14 cellular contexts compared by ENCODE assay signal in the genomic region with DNA sequence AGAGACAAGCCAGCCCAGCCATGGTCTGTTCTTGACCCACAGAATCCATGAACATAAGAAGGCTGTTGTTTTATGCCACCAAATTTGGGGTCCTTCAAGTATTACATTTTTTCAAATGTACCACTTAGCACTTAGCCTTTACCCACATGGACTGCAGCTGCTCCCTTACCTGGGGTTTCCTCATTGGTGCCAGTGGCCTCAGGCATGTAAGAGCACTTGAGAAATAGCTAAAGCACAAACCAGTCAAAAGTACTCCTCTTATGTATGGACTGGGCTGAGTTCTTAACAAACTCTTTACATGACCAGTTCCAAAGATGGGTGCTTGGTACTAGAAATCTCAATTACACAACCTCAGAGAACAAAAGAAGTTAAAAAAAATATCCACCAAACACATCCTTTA.
A peak's percentile ranks its signal among the peaks of the same experiment; 100 is the strongest.
DNase-seq lines count a peak whose midpoint lies in the region; ATAC-seq and TF ChIP-seq lines count a peak whose summit lies in the region.
"Had no signal": no experiment of that assay in that cellular context is flagged by ENCODE, and none has a peak within 500 bp of the region (broad histone marks: within the 10 kb centered on the region; RNA-seq: fewer than 3 reads in every experiment).

No MANE protein-coding gene starts in this region.

- no peak for ATAC-seq in activated naive CD8-positive, alpha-beta T cell treated with anti-CD3 and anti-CD28 coated beads, Interleukin-2, amount 50 U/mL, for 24 hours
- no peak for ATAC-seq in effector memory CD8-positive, alpha-beta T cell (replicated peaks)
- no peak for ATAC-seq in natural killer cell
- ATAC-seq: HCT116, PC-3 had no signal

- no peaks in the 10 kb centered on the region for H3K36me3 Mint-ChIP-seq in activated naive CD8-positive, alpha-beta T cell
- H3K36me3 Mint-ChIP-seq in activated naive CD8-positive, alpha-beta T cell treated with anti-CD3 and anti-CD28 coated beads, Interleukin-2, amount 50 U/mL, for 24 hours (ENCODE audit: low read depth), result peaks cover 6% of the 10 kb centered on the region
- peaks cover 51% of the 10 kb centered on the region for H3K36me3 Mint-ChIP-seq in effector memory CD8-positive, alpha-beta T cell (ENCODE audit: insufficient read depth)
- H3K36me3 Mint-ChIP-seq in natural killer cell, result no peaks in the 10 kb centered on the region

- no peak overlapping the region for H3K4me3 Mint-ChIP-seq in activated naive CD8-positive, alpha-beta T cell
- no peak overlapping the region for H3K4me3 Mint-ChIP-seq in activated naive CD8-positive, alpha-beta T cell treated with anti-CD3 and anti-CD28 coated beads, Interleukin-2, amount 50 U/mL, for 24 hours
- H3K4me3 Mint-ChIP-seq in effector memory CD8-positive, alpha-beta T cell, result no peak overlapping the region
- H3K4me3 Mint-ChIP-seq in natural killer cell, result no peak overlapping the region
- H3K4me3 Mint-ChIP-seq: B cell, CD14-positive monocyte had no signal

- intact Hi-C loops in natural killer cell (cut with micrococcal nuclease), result loop anchor here (1.0 kb wide), 1 partner anchor 295 kb away; no protein-coding TSS in a partner anchor

- no peaks in the 10 kb centered on the region for H3K9me3 Mint-ChIP-seq in activated naive CD8-positive, alpha-beta T cell (ENCODE audit: low read depth)
- no peaks in the 10 kb centered on the region for H3K9me3 Mint-ChIP-seq in activated naive CD8-positive, alpha-beta T cell treated with anti-CD3 and anti-CD28 coated beads, Interleukin-2, amount 50 U/mL, for 24 hours
- no peaks in the 10 kb centered on the region for H3K9me3 Mint-ChIP-seq in effector memory CD8-positive, alpha-beta T cell
- H3K9me3 Mint-ChIP-seq in natural killer cell, result no peaks in the 10 kb centered on the region

- peak overlapping the region; percentile 6 for H3K27ac Mint-ChIP-seq in activated naive CD8-positive, alpha-beta T cell
- no peak overlapping the region for H3K27ac Mint-ChIP-seq in activated naive CD8-positive, alpha-beta T cell treated with anti-CD3 and anti-CD28 coated beads, Interleukin-2, amount 50 U/mL, for 24 hours
- H3K27ac Mint-ChIP-seq in effector memory CD8-positive, alpha-beta T cell, result peak overlapping the region; percentile 31 to 70
- H3K27ac Mint-ChIP-seq in natural killer cell, result peak overlapping the region; percentile 29 to 64
- H3K27ac Mint-ChIP-seq: B cell had no signal

- no peak for TF ChIP-seq CTCF in natural killer cell (IDR thresholded peaks at IDR 0.05)

- H3K4me1 Mint-ChIP-seq in activated naive CD8-positive, alpha-beta T cell (ENCODE audit: low read depth), result peaks cover 7% of the 10 kb centered on the region
- H3K4me1 Mint-ChIP-seq in activated naive CD8-positive, alpha-beta T cell treated with anti-CD3 and anti-CD28 coated beads, Interleukin-2, amount 50 U/mL, for 24 hours, result no peaks in the 10 kb centered on the region
- peaks cover 2 to 11% of the 10 kb centered on the region in 2 donors for H3K4me1 Mint-ChIP-seq in effector memory CD8-positive, alpha-beta T cell (ENCODE audit: low read depth in 2 of 2)
- peaks cover 11 to 22% of the 10 kb centered on the region in 2 donors for H3K4me1 Mint-ChIP-seq in natural killer cell
- H3K4me1 Mint-ChIP-seq: B cell, CD14-positive monocyte had no signal

- no peaks in the 10 kb centered on the region for H3K27me3 Mint-ChIP-seq in activated naive CD8-positive, alpha-beta T cell
- no peaks in the 10 kb centered on the region for H3K27me3 Mint-ChIP-seq in activated naive CD8-positive, alpha-beta T cell treated with anti-CD3 and anti-CD28 coated beads, Interleukin-2, amount 50 U/mL, for 24 hours
- no peaks in the 10 kb centered on the region for H3K27me3 Mint-ChIP-seq in effector memory CD8-positive, alpha-beta T cell
- no peaks in the 10 kb centered on the region for H3K27me3 Mint-ChIP-seq in natural killer cell (ENCODE audit: low read depth in 2 of 2)
- H3K27me3 Mint-ChIP-seq: B cell had no signal

- no peak for DNase-seq in activated naive CD8-positive, alpha-beta T cell treated with anti-CD3 and anti-CD28 coated beads, Interleukin-2, amount 50 U/mL, for 24 hours
- DNase-seq in effector memory CD8-positive, alpha-beta T cell, result no peak
- DNase-seq in natural killer cell (no peak), SKM-1 (lab: John Stamatoyannopoulos, UW; ENCODE audit: unreplicated experiment) (no peak), MV-4-11 (lab: John Stamatoyannopoulos, UW) (no peak)
- DNase-seq in activated T-cell treated with anti-CD3 and anti-CD28 coated beads, Interleukin-2, amount 50 U/mL, for 1 hour, result no peak
- DNase-seq in stimulated activated CD4-positive, alpha-beta T cell treated with anti-CD3 and anti-CD28 coated beads, Interleukin-12 subunit alpha, Interleukin-12 subunit beta, amount 100 ng/mL, for 4 hours, result no peak
- DNase-seq: GF-D8, Right ventricle myocardium superior had no signal
